In genomic region chr12:55996201-55996714, GRCh38 we compare ENCODE assay signal across 8 cellular contexts. TPM values are rescaled to one million over a fixed set of nuclear protein-coding genes. Genes with fewer than 3 reads are reported as not detected.
DNase-seq lines count a peak whose midpoint lies in the region; ATAC-seq, FAIRE-seq and TF ChIP-seq lines count a peak whose summit lies in the region.

No MANE protein-coding gene starts in this region.

- TF ChIP-seq CTCF in D721Med (IDR thresholded peaks at IDR 0.05; ENCODE audit: insufficient read depth, missing control alignments) (peak; percentile 89), LNCAP (IDR thresholded peaks at IDR 0.05) (peak; percentile 95)

- FAIRE-seq in D721Med (lab: Jason Lieb, UNC) = no peak

- H3K4me3 Mint-ChIP-seq in activated naive CD4-positive, alpha-beta T cell treated with anti-CD3 and anti-CD28 coated beads, Interleukin-2, amount 10 ng/mL, durations not matched to agents 7 days and 5 days = peak overlapping the region; percentile 57

- CTCF ChIA-PET in activated naive CD4-positive, alpha-beta T cell treated with anti-CD3 and anti-CD28 coated beads, Interleukin-2, amount 10 ng/mL, durations not matched to agents 7 days and 5 days (lab: Charles Lee) = interaction anchor here (0.7 to 7.3 kb wide), 28 partner anchors 9 to 267 kb away, joined by 3 to 128 read pairs (median 5); partner anchors contain the start of genes IKZF4, RAB5B, RPL41 and SMARCC2

- peaks cover 30% of the 10 kb centered on the region for H3K36me3 Mint-ChIP-seq in activated naive CD4-positive, alpha-beta T cell treated with anti-CD3 and anti-CD28 coated beads, Interleukin-2, amount 10 ng/mL, durations not matched to agents 7 days and 5 days

- ATAC-seq in GM18873 (IDR thresholded peaks at IDR 0.05; ENCODE audit: low FRiP score, unreplicated experiment) = no peak

- H3K27ac Mint-ChIP-seq in activated naive CD4-positive, alpha-beta T cell treated with anti-CD3 and anti-CD28 coated beads, Interleukin-2, amount 10 ng/mL, durations not matched to agents 7 days and 5 days = peak overlapping the region; percentile 42

- H3K27me3 Mint-ChIP-seq in activated naive CD4-positive, alpha-beta T cell treated with anti-CD3 and anti-CD28 coated beads, Interleukin-2, amount 10 ng/mL, durations not matched to agents 7 days and 5 days = peaks cover 30% of the 10 kb centered on the region

- DNase-seq in D721Med (ENCODE audit: insufficient read length, low spot score) (no peak), SHP77 treated with DMSO at 0.1 percent for 48 hours (lab: John Stamatoyannopoulos, UW) (peak; percentile 40), foreskin melanocyte (peak; percentile 55), non-pigmented ciliary epithelial cell (ENCODE audit: low read depth) (peak; percentile 24), ureter (ENCODE audit: low spot score) (peak; percentile 74)
- DNase-seq in activated naive CD4-positive, alpha-beta T cell treated with anti-CD3 and anti-CD28 coated beads, Interleukin-2, amount 10 ng/mL, durations not matched to agents 7 days and 5 days = peak; percentile 77

- H3K9me3 Mint-ChIP-seq in activated naive CD4-positive, alpha-beta T cell treated with anti-CD3 and anti-CD28 coated beads, Interleukin-2, amount 10 ng/mL, durations not matched to agents 7 days and 5 days = no peaks in the 10 kb centered on the region

- H3K4me1 Mint-ChIP-seq in activated naive CD4-positive, alpha-beta T cell treated with anti-CD3 and anti-CD28 coated beads, Interleukin-2, amount 10 ng/mL, durations not matched to agents 7 days and 5 days = peaks cover 35% of the 10 kb centered on the region

RNA-seq across cellular contexts. Expression of gene SUOX, which starts 0.8 kb away (rescaled TPM):
- total RNA-seq in ureter = 58.5 TPM

RNA-seq across cellular contexts. Expression of gene RAB5B, which starts 22.4 kb away (rescaled TPM):
- 139 TPM for total RNA-seq in ureter

RNA-seq across cellular contexts. Expression of gene IKZF4, which starts 24.6 kb away (rescaled TPM):
- total RNA-seq in ureter = 14.6 TPM

RNA-seq across cellular contexts. Expression of gene CDK2, which starts 29.6 kb away (rescaled TPM):
- 23.2 TPM for total RNA-seq in ureter

RNA-seq across cellular contexts. Expression of gene PMEL, which starts 30.4 kb away (rescaled TPM):
- 5.8 TPM for total RNA-seq in ureter
